In genomic region chr17:18771056-18771455, GRCh38 we compare ENCODE assay signal across 4 cellular contexts. TPM values are rescaled to one million over a fixed set of nuclear protein-coding genes. Genes with fewer than 3 reads are reported as not detected.
"Had no signal": no experiment of that assay in that cellular context is flagged by ENCODE, and none has a peak within 500 bp of the region (broad histone marks: within the 10 kb centered on the region; RNA-seq: fewer than 3 reads in every experiment).

No MANE protein-coding gene starts in this region.

RNA-seq across cellular contexts. Expression of gene FBXW10, which starts 27.2 kb away (rescaled TPM):
- total RNA-seq: activated CD4-positive, alpha-beta memory T cell treated with anti-CD3 and anti-CD28 coated beads for 36 hours; activated naive CD4-positive, alpha-beta T cell treated with anti-CD3 and anti-CD28 coated beads, Interleukin-2, amount 50 U/mL, for 72 hours; activated T-helper 1 cell treated with anti-CD3 and anti-CD28 coated beads, Interleukin-12 subunit alpha, Interleukin-12 subunit beta, Interleukin-2, Interleukin-4 antibody, amounts not matched to agents 30 ng/mL and 10 ng/mL and 1 ng/mL, durations not matched to agents 14 hours and 24 hours and 36 hours; K562 had no signal
- polyA plus RNA-seq: K562 had no signal
